In the genomic region with DNA sequence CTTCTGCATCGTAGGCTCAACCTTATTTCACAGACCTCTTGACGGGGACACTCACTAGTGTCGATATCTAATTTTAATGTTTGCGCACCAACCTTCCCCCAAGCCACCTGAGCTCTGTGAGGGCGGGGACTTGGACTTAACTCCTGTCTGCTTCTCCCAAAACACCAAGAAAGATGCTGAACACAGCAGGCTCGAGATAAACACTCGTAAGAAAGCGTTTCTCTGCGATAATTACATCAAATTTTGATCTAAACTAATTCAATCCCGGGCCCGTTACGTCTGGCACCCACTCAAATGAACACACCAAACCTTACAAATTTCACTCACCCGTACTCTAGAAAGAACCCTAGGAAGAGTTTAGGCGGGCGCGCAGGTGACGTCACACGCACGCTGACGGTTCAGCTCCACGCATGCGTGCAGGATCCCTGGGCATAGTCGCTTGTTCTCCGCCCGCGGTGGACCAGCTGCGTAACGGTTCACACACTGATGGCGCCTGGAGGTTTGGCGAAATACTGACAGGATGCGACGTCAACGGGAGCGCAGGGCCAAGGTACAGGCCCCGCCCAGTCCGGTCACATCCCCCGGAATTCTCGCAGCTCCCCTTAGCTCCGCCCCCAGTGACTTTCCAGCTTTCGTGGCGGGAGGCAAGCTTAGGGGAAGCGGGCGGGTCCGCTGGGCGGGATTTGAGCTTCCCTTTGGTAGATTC, we compare ENCODE assay signal across 1 cellular context.
TF ChIP-seq lines count a peak whose summit lies in the region.

A gene with protein sequence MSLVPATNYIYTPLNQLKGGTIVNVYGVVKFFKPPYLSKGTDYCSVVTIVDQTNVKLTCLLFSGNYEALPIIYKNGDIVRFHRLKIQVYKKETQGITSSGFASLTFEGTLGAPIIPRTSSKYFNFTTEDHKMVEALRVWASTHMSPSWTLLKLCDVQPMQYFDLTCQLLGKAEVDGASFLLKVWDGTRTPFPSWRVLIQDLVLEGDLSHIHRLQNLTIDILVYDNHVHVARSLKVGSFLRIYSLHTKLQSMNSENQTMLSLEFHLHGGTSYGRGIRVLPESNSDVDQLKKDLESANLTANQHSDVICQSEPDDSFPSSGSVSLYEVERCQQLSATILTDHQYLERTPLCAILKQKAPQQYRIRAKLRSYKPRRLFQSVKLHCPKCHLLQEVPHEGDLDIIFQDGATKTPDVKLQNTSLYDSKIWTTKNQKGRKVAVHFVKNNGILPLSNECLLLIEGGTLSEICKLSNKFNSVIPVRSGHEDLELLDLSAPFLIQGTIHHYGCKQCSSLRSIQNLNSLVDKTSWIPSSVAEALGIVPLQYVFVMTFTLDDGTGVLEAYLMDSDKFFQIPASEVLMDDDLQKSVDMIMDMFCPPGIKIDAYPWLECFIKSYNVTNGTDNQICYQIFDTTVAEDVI (minus strand): TSS at position 359 of the 706 bp plus-strand sequence. CDS start 32,652 bp downstream, outside the sequence.

TF ChIP-seq in liver, 16 proteins besides CTCF, POLR2A, EP300 and RAD21 (continued from another document):
- TF ChIP-seq, protein P1, sequence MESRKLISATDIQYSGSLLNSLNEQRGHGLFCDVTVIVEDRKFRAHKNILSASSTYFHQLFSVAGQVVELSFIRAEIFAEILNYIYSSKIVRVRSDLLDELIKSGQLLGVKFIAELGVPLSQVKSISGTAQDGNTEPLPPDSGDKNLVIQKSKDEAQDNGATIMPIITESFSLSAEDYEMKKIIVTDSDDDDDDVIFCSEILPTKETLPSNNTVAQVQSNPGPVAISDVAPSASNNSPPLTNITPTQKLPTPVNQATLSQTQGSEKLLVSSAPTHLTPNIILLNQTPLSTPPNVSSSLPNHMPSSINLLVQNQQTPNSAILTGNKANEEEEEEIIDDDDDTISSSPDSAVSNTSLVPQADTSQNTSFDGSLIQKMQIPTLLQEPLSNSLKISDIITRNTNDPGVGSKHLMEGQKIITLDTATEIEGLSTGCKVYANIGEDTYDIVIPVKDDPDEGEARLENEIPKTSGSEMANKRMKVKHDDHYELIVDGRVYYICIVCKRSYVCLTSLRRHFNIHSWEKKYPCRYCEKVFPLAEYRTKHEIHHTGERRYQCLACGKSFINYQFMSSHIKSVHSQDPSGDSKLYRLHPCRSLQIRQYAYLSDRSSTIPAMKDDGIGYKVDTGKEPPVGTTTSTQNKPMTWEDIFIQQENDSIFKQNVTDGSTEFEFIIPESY (IDR thresholded peaks at IDR 0.05), result peak; percentile 96
- TF ChIP-seq HNF4G (IDR thresholded peaks at IDR 0.05) (peak; percentile 37), EGR1 (IDR thresholded peaks at IDR 0.05; ENCODE audit: low read depth in 2 of 2) (peak in 1 of 2 donors; percentile 40), NR2F2 (IDR thresholded peaks at IDR 0.05) (peak; percentile 45), SP1 (IDR thresholded peaks at IDR 0.05) (peak; percentile 88), JUND (IDR thresholded peaks at IDR 0.05) (peak in 1 of 2 donors; percentile 68), GABPA (IDR thresholded peaks at IDR 0.05 in 1 of 2, conservative IDR thresholded peaks at IDR 0.05 in 1 of 2) (peak; percentile 68 to 91), RXRA (IDR thresholded peaks at IDR 0.05) (peak; percentile 49 to 59)
